In the genomic region with DNA sequence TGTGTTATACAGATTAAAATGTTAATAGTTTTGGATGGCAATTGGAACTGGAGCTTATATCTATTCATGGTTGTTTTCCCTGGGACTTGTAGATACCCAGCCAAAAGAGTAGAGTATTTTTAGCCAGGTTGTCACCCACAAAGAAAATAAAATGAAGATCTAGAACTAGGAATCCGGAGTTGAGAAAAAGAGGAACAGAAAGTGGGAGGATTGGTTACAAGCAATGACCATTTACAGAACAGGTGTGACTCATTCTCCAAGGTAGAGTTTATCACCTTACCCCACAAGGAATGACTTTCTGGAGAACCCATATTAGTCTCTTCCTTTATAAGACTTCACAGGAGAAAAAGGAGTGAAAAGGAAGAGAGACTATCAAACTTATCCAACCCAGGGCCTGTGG, we compare ENCODE assay signal across 14 cellular contexts.
DNase-seq lines count a peak whose midpoint lies in the region; ATAC-seq, FAIRE-seq and TF ChIP-seq lines count a peak whose summit lies in the region.
"Had no signal": no experiment of that assay in that cellular context is flagged by ENCODE, and none has a peak within 500 bp of the region (broad histone marks: within the 10 kb centered on the region; RNA-seq: fewer than 3 reads in every experiment).

No MANE protein-coding gene starts in this region.

- peak in 1 of 2 experiments; percentile 92; a peak in 3 of 4 replicates for TF ChIP-seq EP300 in GM12878 (IDR thresholded peaks at IDR 0.05; ENCODE audit: borderline replicate concordance in 1 of 2, control insufficient read depth in 1 of 2, low read depth in 2 of 2, low read length in 2 of 2)

- intact Hi-C loops in GM12878 (cut with micrococcal nuclease; ENCODE audit: unreplicated experiment) = no loop called here

- DNase-seq in GM12878 (ENCODE audit: low read depth, low spot score) (peak; percentile 52), NCI-H2029 treated with DMSO at 0.1 percent for 48 hours (lab: John Stamatoyannopoulos, UW) (no peak), BE2C (no peak), kidney glomerular epithelial cell (lab: John Stamatoyannopoulos, UW) (no peak)
- DNase-seq in stimulated activated naive CD8-positive, alpha-beta T cell treated with anti-CD3 and anti-CD28 coated beads, Interleukin-15, amount 100 ng/mL, for 72 hours = no peak
- DNase-seq: NCI-H187, OCI-M1, psoas muscle, thyroid gland had no signal

- H3K27ac Mint-ChIP-seq in stimulated activated naive CD8-positive, alpha-beta T cell treated with anti-CD3 and anti-CD28 coated beads, Interleukin-15, amount 100 ng/mL, for 72 hours = no peak overlapping the region

- in situ Hi-C loops in GM12878 (cut with MboI) = no loop called here

- RAD21 ChIA-PET in GM12878 (lab: Charles Lee; ENCODE audit: unreplicated experiment) = no interaction called here

- TF ChIP-seq CTCF in GM12878 (IDR thresholded peaks at IDR 0.05 in 2 of 3, conservative IDR thresholded peaks at IDR 0.05 in 1 of 3; ENCODE audit: control insufficient read depth in 2 of 3, extremely low read depth in 1 of 3, insufficient read depth in 1 of 3, low read depth in 3 of 3, low read length in 3 of 3) = no peak
- TF ChIP-seq CTCF in BE2C (IDR thresholded peaks at IDR 0.05; ENCODE audit: low read depth, low read length) = no peak

- H4K20me1 ChIP-seq in GM12878 (ENCODE audit: control insufficient read depth, insufficient read depth) = no peaks in the 10 kb centered on the region

- no TSS peak for BruUV-seq in GM12878 (replicated peaks; lab: Mats Ljungman, UMichigan)

- no peaks in the 10 kb centered on the region for H3K36me3 ChIP-seq in GM12878 (ENCODE audit: control insufficient read depth in 2 of 2, insufficient read depth in 2 of 2, low read length in 1 of 2)
- H3K36me3 ChIP-seq in BE2C = peaks cover 2% of the 10 kb centered on the region; the same call in 1 of the 2 replicates
- H3K36me3 ChIP-seq: ascending aorta, thyroid gland had no signal

- H3K4me3 Mint-ChIP-seq in stimulated activated naive CD8-positive, alpha-beta T cell treated with anti-CD3 and anti-CD28 coated beads, Interleukin-15, amount 100 ng/mL, for 72 hours = no peak overlapping the region

- no peaks in the 10 kb centered on the region for H3K79me2 ChIP-seq in GM12878 (ENCODE audit: control insufficient read depth, insufficient read depth, low read length)

- H3K4me3 ChIP-seq in GM12878 = no peak overlapping the region
- H3K4me3 ChIP-seq in BE2C (ENCODE audit: low read depth, low read length) = no peak overlapping the region
- H3K4me3 ChIP-seq: ascending aorta, psoas muscle, thyroid gland had no signal

- peaks cover 22% of the 10 kb centered on the region for H3K4me1 ChIP-seq in GM12878 (ENCODE audit: control insufficient read depth, insufficient read depth, low read length)
- H3K4me1 ChIP-seq in BE2C = peaks cover 24% of the 10 kb centered on the region
- H3K4me1 ChIP-seq: ascending aorta, psoas muscle, thyroid gland had no signal

- TF ChIP-seq POLR2A in GM12878 (IDR thresholded peaks at IDR 0.05; ENCODE audit: low read depth, low read length) = no peak

- H3K27ac ChIP-seq in GM12878 (ENCODE audit: control insufficient read depth, insufficient read depth) = no peak overlapping the region; the same call in 1 of the 2 replicates
- H3K27ac ChIP-seq: ascending aorta, psoas muscle, thyroid gland had no signal

- 6% methylated on average over 1 of the region's 1 CpG for WGBS in GM12878 (ENCODE audit: insufficient coverage, insufficient replicate concordance, low lambda C conversion rate, missing lambda C conversion rate)

- POLR2A ChIA-PET in GM12878 (lab: Charles Lee) = no interaction called here

- H3K27me3 Mint-ChIP-seq in stimulated activated naive CD8-positive, alpha-beta T cell treated with anti-CD3 and anti-CD28 coated beads, Interleukin-15, amount 100 ng/mL, for 72 hours = no peaks in the 10 kb centered on the region

- TF ChIP-seq RAD21 in GM12878 (IDR thresholded peaks at IDR 0.05; ENCODE audit: insufficient read depth, low read depth, low read length) = no peak

- peak; percentile 80 for FAIRE-seq in GM12878 (lab: Jason Lieb, UNC)
- FAIRE-seq: endothelial cell of umbilical vein had no signal

- H3K4me2 ChIP-seq in GM12878 (ENCODE audit: control insufficient read depth, insufficient read depth) = peak overlapping the region; percentile 1; the same call in 1 of the 2 replicates

- no peaks in the 10 kb centered on the region for H3K27me3 ChIP-seq in GM12878 (replicated peaks in 1 of 2; ENCODE audit: control insufficient read depth in 2 of 2, insufficient read depth in 2 of 2, low read length in 1 of 2)
- H3K27me3 ChIP-seq in BE2C = no peaks in the 10 kb centered on the region
- H3K27me3 ChIP-seq: ascending aorta, thyroid gland had no signal

- H3K9me3 Mint-ChIP-seq in stimulated activated naive CD8-positive, alpha-beta T cell treated with anti-CD3 and anti-CD28 coated beads, Interleukin-15, amount 100 ng/mL, for 72 hours = no peaks in the 10 kb centered on the region

- CTCF ChIA-PET in GM12878 (lab: Yijun Ruan, JAX) = no interaction called here

- SMC1A ChIA-PET in GM12878 (lab: Charles Lee; ENCODE audit: uncharacterized antibody, unreplicated experiment) = no interaction called here

- no peaks in the 10 kb centered on the region for H3K9me3 ChIP-seq in GM12878 (replicated peaks; ENCODE audit: control insufficient read depth, insufficient read depth, low read length)
- no peaks in the 10 kb centered on the region for H3K9me3 ChIP-seq in BE2C
- H3K9me3 ChIP-seq: ascending aorta, psoas muscle, thyroid gland had no signal

- H2AFZ ChIP-seq in GM12878 (ENCODE audit: control insufficient read depth, low read depth, low read length) = no peak overlapping the region

- ATAC-seq in GM19023 (IDR thresholded peaks at IDR 0.05; ENCODE audit: unreplicated experiment) (peak; percentile 73), GM21619 (IDR thresholded peaks at IDR 0.05; ENCODE audit: unreplicated experiment) (peak; percentile 83), HG03103 (IDR thresholded peaks at IDR 0.05; ENCODE audit: low read depth, unreplicated experiment) (peak; percentile 85), GM12878 (peak; percentile 84)
- no peak for ATAC-seq in stimulated activated naive CD8-positive, alpha-beta T cell treated with anti-CD3 and anti-CD28 coated beads, Interleukin-15, amount 100 ng/mL, for 72 hours
- ATAC-seq: psoas muscle had no signal

- H3K4me1 Mint-ChIP-seq in stimulated activated naive CD8-positive, alpha-beta T cell treated with anti-CD3 and anti-CD28 coated beads, Interleukin-15, amount 100 ng/mL, for 72 hours = no peaks in the 10 kb centered on the region

- H3K9ac ChIP-seq in GM12878 (ENCODE audit: control insufficient read depth, insufficient read depth, low read length) = no peak overlapping the region

TF ChIP-seq in GM12878, 131 proteins besides CTCF, POLR2A, EP300 and RAD21 (continues in another document):
- peak; percentile 92 for TF ChIP-seq EED (IDR thresholded peaks at IDR 0.05; ENCODE audit: low read depth)
- peak; percentile 77 for TF ChIP-seq NFIC (IDR thresholded peaks at IDR 0.05; ENCODE audit: low read depth, low read length)
- TF ChIP-seq MEF2A (IDR thresholded peaks at IDR 0.05; ENCODE audit: insufficient read depth, low read depth, low read length) = peak; percentile 77; the same call in 1 of the 2 replicates
- TF ChIP-seq YBX1 (IDR thresholded peaks at IDR 0.05) = no peak
- 0 out of 2 replicates have a peak, but pooled peaks have one; percentile 30 for TF ChIP-seq PAX5 (IDR thresholded peaks at IDR 0.05; ENCODE audit: borderline replicate concordance, low read depth, low read length)
- TF ChIP-seq IKZF1 (conservative IDR thresholded peaks at IDR 0.05) = peak; percentile 95
- TF ChIP-seq STAT3 (IDR thresholded peaks at IDR 0.05; ENCODE audit: low read depth, low read length) = 0 out of 2 replicates have a peak, but pooled peaks have one; percentile 64
- TF ChIP-seq ATF7 (IDR thresholded peaks at IDR 0.05; ENCODE audit: low read depth) = peak; percentile 74
- TF ChIP-seq CHD1 (IDR thresholded peaks at IDR 0.05; ENCODE audit: low read depth, low read length) = no peak
- peak; percentile 31; the same call in 1 of the 2 replicates for TF ChIP-seq NR2F1 (conservative IDR thresholded peaks at IDR 0.05)
- TF ChIP-seq IKZF2 (IDR thresholded peaks at IDR 0.05) = peak; percentile 98 to 99
- TF ChIP-seq RUNX3 (IDR thresholded peaks at IDR 0.05; ENCODE audit: low read length) = peak; percentile 88
- peak; percentile 87; the same call in 1 of the 2 replicates for TF ChIP-seq IRF4 (IDR thresholded peaks at IDR 0.05; ENCODE audit: low read depth, low read length)
- peak; percentile 50; the same call in 1 of the 2 replicates for TF ChIP-seq BACH1 (IDR thresholded peaks at IDR 0.05; ENCODE audit: borderline replicate concordance)
- TF ChIP-seq TCF3 (IDR thresholded peaks at IDR 0.05; ENCODE audit: borderline replicate concordance, insufficient read depth, low read depth, low read length) = peak; percentile 40; the same call in 1 of the 2 replicates
- no peak for TF ChIP-seq NR2C1 (IDR thresholded peaks at IDR 0.05)
- no peak for TF ChIP-seq POLR2AphosphoS2 (IDR thresholded peaks at IDR 0.05; ENCODE audit: low read depth, low read length)
- TF ChIP-seq CREM (IDR thresholded peaks at IDR 0.05; ENCODE audit: low read depth) = peak; percentile 32; the same call in 1 of the 2 replicates
- TF ChIP-seq RBBP5 (conservative IDR thresholded peaks at IDR 0.05) = no peak
- peak; percentile 80 for TF ChIP-seq JUNB (IDR thresholded peaks at IDR 0.05)
- TF ChIP-seq MTA2 (IDR thresholded peaks at IDR 0.05; ENCODE audit: low read depth) = peak; percentile 91
- TF ChIP-seq MEF2B (IDR thresholded peaks at IDR 0.05; ENCODE audit: partially characterized antibody, poor library complexity, severe bottlenecking) = peak; percentile 66
- TF ChIP-seq SPI1 (IDR thresholded peaks at IDR 0.05; ENCODE audit: borderline replicate concordance, insufficient read depth, low read depth, low read length) = peak; percentile 97
- 0 out of 2 replicates have a peak, but pooled peaks have one; percentile 32 for TF ChIP-seq NBN (IDR thresholded peaks at IDR 0.05)
- TF ChIP-seq, protein P1, sequence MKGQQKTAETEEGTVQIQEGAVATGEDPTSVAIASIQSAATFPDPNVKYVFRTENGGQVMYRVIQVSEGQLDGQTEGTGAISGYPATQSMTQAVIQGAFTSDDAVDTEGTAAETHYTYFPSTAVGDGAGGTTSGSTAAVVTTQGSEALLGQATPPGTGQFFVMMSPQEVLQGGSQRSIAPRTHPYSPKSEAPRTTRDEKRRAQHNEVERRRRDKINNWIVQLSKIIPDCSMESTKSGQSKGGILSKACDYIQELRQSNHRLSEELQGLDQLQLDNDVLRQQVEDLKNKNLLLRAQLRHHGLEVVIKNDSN (IDR thresholded peaks at IDR 0.05; ENCODE audit: borderline replicate concordance, extremely low read length, insufficient read depth, low read depth, low read length) = no peak
- 0 out of 2 replicates have a peak, but pooled peaks have one; percentile 43 for TF ChIP-seq ZNF217 (IDR thresholded peaks at IDR 0.05)
